ENCODE assay signal across 30 cellular contexts in the genomic region with DNA sequence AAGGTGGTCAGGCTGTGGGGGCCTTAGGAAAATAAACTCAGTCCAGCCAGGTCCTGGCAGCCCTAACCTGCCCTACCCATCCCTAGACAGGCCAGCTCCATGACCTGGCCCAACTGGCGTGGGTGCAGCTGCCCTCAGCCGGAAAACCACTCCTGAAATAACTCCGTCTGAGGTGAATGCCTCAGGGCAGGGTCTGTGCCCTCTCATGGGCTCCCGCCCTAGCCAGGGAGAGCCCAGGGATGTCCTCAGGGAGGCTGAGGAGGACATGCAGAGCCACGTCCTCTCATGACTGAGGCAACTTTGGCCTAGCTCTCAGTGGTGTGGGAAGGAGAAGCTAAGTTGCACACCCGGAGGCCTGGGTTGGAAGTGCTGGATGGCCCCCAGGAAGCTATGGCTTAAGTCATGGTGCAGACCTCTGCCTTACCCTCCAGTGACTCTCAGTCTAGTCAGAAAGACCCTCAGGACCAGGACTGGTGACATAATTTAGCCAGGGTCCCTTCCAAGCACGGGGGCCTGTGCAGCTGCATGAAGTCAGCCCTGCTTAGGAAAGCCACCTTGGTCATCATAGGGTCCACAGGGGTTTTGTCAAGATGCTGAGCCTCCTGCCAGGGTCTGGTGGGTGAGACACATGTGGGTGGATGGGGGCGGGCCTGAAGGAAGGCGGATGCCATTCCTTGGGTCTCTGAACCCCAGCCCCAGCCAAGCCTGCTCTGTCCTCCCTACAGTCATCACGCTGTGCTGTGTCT. TPM values are rescaled to one million over a fixed set of nuclear protein-coding genes. Genes with fewer than 3 reads are reported as not detected.
DNase-seq lines count a peak whose midpoint lies in the region; ATAC-seq and TF ChIP-seq lines count a peak whose summit lies in the region.
"Had no signal": no experiment of that assay in that cellular context is flagged by ENCODE, and none has a peak within 500 bp of the region (broad histone marks: within the 10 kb centered on the region; RNA-seq: fewer than 3 reads in every experiment).

No MANE protein-coding gene starts in this region.

- no peaks in the 10 kb centered on the region for H3K9me3 Mint-ChIP-seq in activated CD4-positive, alpha-beta T cell treated with anti-CD3 and anti-CD28 coated beads for 36 hours (ENCODE audit: low read depth)
- H3K9me3 Mint-ChIP-seq: activated CD4-positive, alpha-beta memory T cell treated with anti-CD3 and anti-CD28 coated beads for 36 hours; activated T-helper 1 cell treated with anti-CD3 and anti-CD28 coated beads, Interleukin-12 subunit alpha, Interleukin-12 subunit beta, Interleukin-2, Interleukin-4 antibody, amounts not matched to agents 30 ng/mL and 10 ng/mL and 1 ng/mL, durations not matched to agents 14 hours and 24 hours and 36 hours; H9; naive B cell; T-helper 1 cell treated with Interleukin-12 subunit alpha and Interleukin-12 subunit beta and Interleukin-4 antibody, amounts not matched to agents 30 μg/mL and 1 μg/mL, for 36 hours; type B pancreatic cell had no signal

- no peak for TF ChIP-seq EP300 in ovary (IDR thresholded peaks at IDR 0.05)

- no peak for TF ChIP-seq POLR2A in ovary (IDR thresholded peaks at IDR 0.05)

- CTCF ChIA-PET in activated CD4-positive, alpha-beta T cell treated with anti-CD3 and anti-CD28 coated beads for 36 hours (lab: Charles Lee) = interaction anchor here (0.6 to 3.4 kb wide), 5 partner anchors 79 to 899 kb away, joined by 3 to 13 read pairs (median 4); no protein-coding TSS in a partner anchor

- no peaks in the 10 kb centered on the region for H3K27me3 ChIP-seq in ovary
- no peaks in the 10 kb centered on the region for H3K27me3 ChIP-seq in H7 (ENCODE audit: control insufficient read depth, insufficient read depth, low read length)
- H3K27me3 ChIP-seq: cardiac muscle cell, dorsolateral prefrontal cortex, SJSA1 had no signal

- no peak overlapping the region for H3K27ac ChIP-seq in ovary
- H3K27ac ChIP-seq: cardiac muscle cell, dorsolateral prefrontal cortex, parathyroid adenoma, PC-9, SJSA1 had no signal

- H3K27ac Mint-ChIP-seq in activated CD4-positive, alpha-beta T cell treated with anti-CD3 and anti-CD28 coated beads for 36 hours = no peak overlapping the region
- H3K27ac Mint-ChIP-seq: activated CD4-positive, alpha-beta memory T cell treated with anti-CD3 and anti-CD28 coated beads for 36 hours; activated T-helper 1 cell treated with anti-CD3 and anti-CD28 coated beads, Interleukin-12 subunit alpha, Interleukin-12 subunit beta, Interleukin-2, Interleukin-4 antibody, amounts not matched to agents 30 ng/mL and 10 ng/mL and 1 ng/mL, durations not matched to agents 14 hours and 24 hours and 36 hours; H9; T-helper 1 cell treated with Interleukin-12 subunit alpha and Interleukin-12 subunit beta and Interleukin-4 antibody, amounts not matched to agents 30 μg/mL and 1 μg/mL, for 36 hours; type B pancreatic cell had no signal

- POLR2A ChIA-PET in activated CD4-positive, alpha-beta T cell treated with anti-CD3 and anti-CD28 coated beads for 36 hours (lab: Charles Lee) = no interaction called here

- no peaks in the 10 kb centered on the region for H3K4me1 ChIP-seq in ovary (ENCODE audit: insufficient read depth)
- H3K4me1 ChIP-seq: parathyroid adenoma had no signal

- H3K4me3 Mint-ChIP-seq in activated CD4-positive, alpha-beta T cell treated with anti-CD3 and anti-CD28 coated beads for 36 hours = no peak overlapping the region
- H3K4me3 Mint-ChIP-seq: activated CD4-positive, alpha-beta memory T cell treated with anti-CD3 and anti-CD28 coated beads for 36 hours; activated T-helper 1 cell treated with anti-CD3 and anti-CD28 coated beads, Interleukin-12 subunit alpha, Interleukin-12 subunit beta, Interleukin-2, Interleukin-4 antibody, amounts not matched to agents 30 ng/mL and 10 ng/mL and 1 ng/mL, durations not matched to agents 14 hours and 24 hours and 36 hours; H9; naive B cell; T-helper 1 cell treated with Interleukin-12 subunit alpha and Interleukin-12 subunit beta and Interleukin-4 antibody, amounts not matched to agents 30 μg/mL and 1 μg/mL, for 36 hours; type B pancreatic cell had no signal

- H3K36me3 Mint-ChIP-seq in activated CD4-positive, alpha-beta T cell treated with anti-CD3 and anti-CD28 coated beads for 36 hours (ENCODE audit: low read depth) = no peaks in the 10 kb centered on the region
- H3K36me3 Mint-ChIP-seq: activated CD4-positive, alpha-beta memory T cell treated with anti-CD3 and anti-CD28 coated beads for 36 hours; naive B cell; type B pancreatic cell had no signal

- peak; percentile 2 for DNase-seq in activated CD4-positive, alpha-beta T cell treated with anti-CD3 and anti-CD28 coated beads for 36 hours
- no peak for DNase-seq in activated CD4-positive, alpha-beta T cell treated with anti-CD3 and anti-CD28 coated beads, Interleukin-2, amount 50 U/mL, for 1 hour
- DNase-seq in stimulated activated CD4-positive, alpha-beta T cell treated with anti-CD3 and anti-CD28 coated beads, Interleukin-15, amount 100 ng/mL, for 24 hours = peak; percentile 1
- DNase-seq in stimulated activated CD4-positive, alpha-beta T cell treated with anti-CD3 and anti-CD28 coated beads, Interleukin-4, amount 100 ng/mL, for 24 hours = no peak
- DNase-seq in ovary (peak in 3 of 5 donors; percentile 4 to 22 (median 9)), H7 (no peak), MV-4-11 (lab: John Stamatoyannopoulos, UW) (no peak)
- no peak for DNase-seq in central memory CD4-positive, alpha-beta T cell
- DNase-seq: activated CD4-positive, alpha-beta memory T cell treated with anti-CD3 and anti-CD28 coated beads for 36 hours; DND-41; H9; KG1; naive B cell; NCI-H1694 treated with DMSO at 0.1 percent for 48 hours; NCI-H82; PC-9; stimulated activated naive CD8-positive, alpha-beta T cell treated with anti-CD3 and anti-CD28 coated beads, Interleukin-15, Interleukin-2, amounts not matched to agents 100 U/mL and 50 U/mL, for 24 hours had no signal

- no peaks in the 10 kb centered on the region for H3K4me1 Mint-ChIP-seq in activated CD4-positive, alpha-beta T cell treated with anti-CD3 and anti-CD28 coated beads for 36 hours
- H3K4me1 Mint-ChIP-seq: naive B cell had no signal

- WGBS in ovary, 3 donors = 85 to 92% (median 86%) methylated on average over 10 of the region's 10 CpGs

- intact Hi-C loops in activated CD4-positive, alpha-beta T cell treated with anti-CD3 and anti-CD28 coated beads for 36 hours (cut with DNase I, micrococcal nuclease) = loop anchor here in 1 of 2 experiments (10.0 kb wide), 1 partner anchor 136 kb away; no protein-coding TSS in a partner anchor
- intact Hi-C loops in ovary (cut with DNase I) = loop anchor here (5.0 to 10.0 kb wide), 7 partner anchors 144 to 616 kb away; no protein-coding TSS in a partner anchor

- no peak for TF ChIP-seq CTCF in ovary (IDR thresholded peaks at IDR 0.05)

- H3K4me3 ChIP-seq in ovary = no peak overlapping the region
- no peak overlapping the region for H3K4me3 ChIP-seq in H7 (ENCODE audit: insufficient read depth, low read depth, low read length)
- H3K4me3 ChIP-seq: cardiac muscle cell, dorsolateral prefrontal cortex, PC-9, SJSA1 had no signal

- no peaks in the 10 kb centered on the region for H3K27me3 Mint-ChIP-seq in activated CD4-positive, alpha-beta T cell treated with anti-CD3 and anti-CD28 coated beads for 36 hours
- H3K27me3 Mint-ChIP-seq: activated CD4-positive, alpha-beta memory T cell treated with anti-CD3 and anti-CD28 coated beads for 36 hours had no signal

- ATAC-seq in activated CD4-positive, alpha-beta T cell treated with anti-CD3 and anti-CD28 coated beads for 36 hours = no peak
- ATAC-seq: stimulated activated naive CD8-positive, alpha-beta T cell treated with anti-CD3 and anti-CD28 coated beads, Interleukin-15, Interleukin-2, amounts not matched to agents 100 U/mL and 50 U/mL, for 24 hours had no signal

- H3K36me3 ChIP-seq in ovary (no peaks in the 10 kb centered on the region), H7 (replicated peaks; ENCODE audit: control insufficient read depth, insufficient read depth, low read length) (no peaks in the 10 kb centered on the region)
- H3K36me3 ChIP-seq: cardiac muscle cell, SJSA1 had no signal

- no peaks in the 10 kb centered on the region for H3K9me3 ChIP-seq in ovary
- H3K9me3 ChIP-seq: Caco-2, SJSA1 had no signal

RNA-seq across cellular contexts. Expression of gene TMIE, which starts 7.4 kb away (rescaled TPM):
- 1 to 10 TPM; 1.5 to 1.6 TPM for total RNA-seq in activated CD4-positive, alpha-beta T cell treated with anti-CD3 and anti-CD28 coated beads for 36 hours
- total RNA-seq in ovary = 1 to 10 TPM in 3 of 7 donors, under 1 TPM in 3, not detected in 1; 0.50 to 2.4 (median 1.0) TPM
- polyA plus RNA-seq in ovary = 1 to 10 TPM in 1 of 2 donors, under 1 TPM in 1; 0.40 to 1.3 TPM
- 0.22 and 0.59 TPM in 2 replicates for total RNA-seq in H7 (2014; rRNA removed; shearing (Covaris generic))
- total RNA-seq: A673; activated T-helper 1 cell treated with anti-CD3 and anti-CD28 coated beads, Interleukin-12 subunit alpha, Interleukin-12 subunit beta, Interleukin-2, Interleukin-4 antibody, amounts not matched to agents 30 ng/mL and 10 ng/mL and 1 ng/mL, durations not matched to agents 14 hours and 24 hours and 36 hours; Caco-2; fibroblast of villous mesenchyme; SJSA1 had no signal

RNA-seq across cellular contexts. Expression of gene PRSS50, which starts 9.1 kb away (rescaled TPM):
- total RNA-seq in activated CD4-positive, alpha-beta T cell treated with anti-CD3 and anti-CD28 coated beads for 36 hours = not detected
- total RNA-seq in ovary = under 1 TPM; 0.12 to 0.69 (median 0.35) TPM
- polyA plus RNA-seq in ovary = under 1 TPM in 1 of 2 donors, not detected in 1; 0.23 TPM
- 0.07 and 0.92 TPM in 2 replicates for total RNA-seq in H7 (2014; rRNA removed; shearing (Covaris generic))
- total RNA-seq: A673; activated CD4-positive, alpha-beta memory T cell treated with anti-CD3 and anti-CD28 coated beads for 36 hours; activated T-helper 1 cell treated with anti-CD3 and anti-CD28 coated beads, Interleukin-12 subunit alpha, Interleukin-12 subunit beta, Interleukin-2, Interleukin-4 antibody, amounts not matched to agents 30 ng/mL and 10 ng/mL and 1 ng/mL, durations not matched to agents 14 hours and 24 hours and 36 hours; Caco-2; fibroblast of villous mesenchyme; HT-29; SJSA1; skeletal muscle tissue had no signal
- polyA plus RNA-seq: BJ had no signal

RNA-seq across cellular contexts. Expression of gene ALS2CL, which starts 15.1 kb away (rescaled TPM):
- 1 to 10 TPM; 3.2 to 3.3 TPM for total RNA-seq in activated CD4-positive, alpha-beta T cell treated with anti-CD3 and anti-CD28 coated beads for 36 hours
- 10 to 100 TPM in 1 of 7 donors, 1 to 10 TPM in 6; 5.7 to 13.2 (median 6.8) TPM for total RNA-seq in ovary
- polyA plus RNA-seq in ovary = 1 to 10 TPM; 3.3 to 4.9 TPM
- total RNA-seq in H7 (2014; rRNA removed; shearing (Covaris generic)) = 4.9 and 10.1 TPM in 2 replicates

Comparison
In these comparisons a context has a peak if more than half of its experiments do, and no peak if none do; other contexts are left out.
1. DNase-seq: peak in activated CD4-positive, alpha-beta T cell treated with anti-CD3 and anti-CD28 coated beads for 36 hours (single experiment), stimulated activated CD4-positive, alpha-beta T cell treated with anti-CD3 and anti-CD28 coated beads, Interleukin-15, amount 100 ng/mL, for 24 hours (single experiment) and ovary (3 of 5); none in activated CD4-positive, alpha-beta T cell treated with anti-CD3 and anti-CD28 coated beads, Interleukin-2, amount 50 U/mL, for 1 hour (single experiment), stimulated activated CD4-positive, alpha-beta T cell treated with anti-CD3 and anti-CD28 coated beads, Interleukin-4, amount 100 ng/mL, for 24 hours (single experiment), central memory CD4-positive, alpha-beta T cell (single experiment), H7 (single experiment) and MV-4-11 (single experiment).